ENCODE assay signal across 21 cellular contexts in genomic region chr4:21982087-21982486, GRCh38. TPM values are rescaled to one million over a fixed set of nuclear protein-coding genes. Genes with fewer than 3 reads are reported as not detected.
DNase-seq lines count a peak whose midpoint lies in the region; ATAC-seq, FAIRE-seq and TF ChIP-seq lines count a peak whose summit lies in the region.
"Had no signal": no experiment of that assay in that cellular context is flagged by ENCODE, and none has a peak within 500 bp of the region (broad histone marks: within the 10 kb centered on the region; RNA-seq: fewer than 3 reads in every experiment).

No MANE protein-coding gene starts in this region.

- H3K4me1 ChIP-seq in A549 (no peaks in the 10 kb centered on the region), IMR-90 (ENCODE audit: control insufficient read depth, insufficient read depth, low read length) (no peaks in the 10 kb centered on the region)
- H3K4me1 ChIP-seq: Caco-2, HAP-1 had no signal

- POLR2A ChIA-PET in A549 (lab: Yijun Ruan, JAX) (no interaction called here), IMR-90 (lab: Charles Lee; ENCODE audit: unreplicated experiment) (no interaction called here)

- H4K20me1 ChIP-seq in IMR-90 (ENCODE audit: insufficient read depth, low read length) (no peaks in the 10 kb centered on the region), neural cell (ENCODE audit: insufficient read depth) (no peaks in the 10 kb centered on the region)

- H4K8ac ChIP-seq in IMR-90 (ENCODE audit: low read depth in 2 of 2, low read length in 2 of 2): no peak overlapping the region

- no peak overlapping the region for H4K91ac ChIP-seq in IMR-90 (ENCODE audit: insufficient read depth, low read depth, low read length)

- no peak overlapping the region for H4K5ac ChIP-seq in IMR-90 (ENCODE audit: low read depth, low read length)

- no peak overlapping the region for H3K56ac ChIP-seq in IMR-90 (ENCODE audit: extremely low read depth, insufficient read depth, low read length)

- ATAC-seq in A549: no peak
- no peak for ATAC-seq in IMR-90 (ENCODE audit: low read depth)
- ATAC-seq in GM18858 (IDR thresholded peaks at IDR 0.05; ENCODE audit: unreplicated experiment): no peak
- ATAC-seq: CD8-positive, alpha-beta T cell had no signal

- no peak for FAIRE-seq in A549 (lab: Jason Lieb, UNC)
- FAIRE-seq: G401.6, GM12892, GM19239, H54 had no signal

- TF ChIP-seq POLR2A in A549 (IDR thresholded peaks at IDR 0.05; ENCODE audit: low read length) (no peak), IMR-90 (IDR thresholded peaks at IDR 0.05; ENCODE audit: low read depth, low read length) (no peak)

- CTCF ChIA-PET in A549 (lab: Yijun Ruan, JAX) (no interaction called here), IMR-90 (lab: Yijun Ruan, JAX) (no interaction called here)

- H2AFZ ChIP-seq in IMR-90 (replicated peaks; ENCODE audit: low read length, poor library complexity) (no peak overlapping the region), neural cell (ENCODE audit: low read depth, low read length) (no peak overlapping the region)
- H2AFZ ChIP-seq: GM23248 had no signal

- H3K27me3 ChIP-seq in IMR-90 (ENCODE audit: control insufficient read depth, insufficient read depth, low read length) (no peaks in the 10 kb centered on the region), neural cell (ENCODE audit: insufficient read depth, low read depth, low read length) (no peaks in the 10 kb centered on the region)

- no peak overlapping the region for H3K23ac ChIP-seq in IMR-90 (ENCODE audit: low read depth, low read length)

- H2BK120ac ChIP-seq in IMR-90 (ENCODE audit: low read depth, low read length): no peak overlapping the region

- no peak for TF ChIP-seq CTCF in A549 (IDR thresholded peaks at IDR 0.05)
- no peak for TF ChIP-seq CTCF in IMR-90 (conservative IDR thresholded peaks at IDR 0.05; ENCODE audit: low read depth, low read length)
- TF ChIP-seq CTCF in neural cell (IDR thresholded peaks at IDR 0.05; ENCODE audit: poor library complexity, severe bottlenecking): no peak

- no peaks in the 10 kb centered on the region for H3K9me1 ChIP-seq in IMR-90 (ENCODE audit: insufficient read depth, low read length)

- H3K4ac ChIP-seq in IMR-90 (ENCODE audit: low read depth, low read length): no peak overlapping the region

- no peak overlapping the region for H2BK15ac ChIP-seq in IMR-90 (ENCODE audit: low read depth, low read length)

- no peak overlapping the region for H2BK20ac ChIP-seq in IMR-90 (ENCODE audit: low read depth, low read length)

- no peaks in the 10 kb centered on the region for H3F3A ChIP-seq in neural cell (ENCODE audit: insufficient read depth, low read length, poor library complexity, severe bottlenecking)

- H3K18ac ChIP-seq in IMR-90 (ENCODE audit: low read depth, low read length): no peak overlapping the region

- H3K36me3 ChIP-seq in IMR-90 (ENCODE audit: control insufficient read depth, insufficient read depth, low read length) (no peaks in the 10 kb centered on the region), neural cell (ENCODE audit: insufficient read depth, low read length) (no peaks in the 10 kb centered on the region)
- H3K36me3 ChIP-seq: HAP-1 had no signal

- dilution Hi-C loops in IMR-90 (cut with HindIII; ENCODE audit: low sequenced_read_pairs, unreplicated experiment): no loop called here

- no peaks in the 10 kb centered on the region for H3K79me2 ChIP-seq in neural cell (replicated peaks; ENCODE audit: insufficient read depth, low read length)

- no TSS peak for BruUV-seq in IMR-90 (replicated peaks; lab: Mats Ljungman, UMichigan)

- no peaks in the 10 kb centered on the region for H3K79me1 ChIP-seq in IMR-90 (ENCODE audit: low read depth in 1 of 2, low read length in 2 of 2)

- TF ChIP-seq EP300 in A549 (IDR thresholded peaks at IDR 0.05) (no peak), neural cell (conservative IDR thresholded peaks at IDR 0.05; ENCODE audit: poor library complexity, severe bottlenecking) (peak; percentile 13)

- no peak for TF ChIP-seq RAD21 in A549 (conservative IDR thresholded peaks at IDR 0.05 in 1 of 2, IDR thresholded peaks at IDR 0.05 in 1 of 2)
- no peak for TF ChIP-seq RAD21 in IMR-90 (IDR thresholded peaks at IDR 0.05; ENCODE audit: low read length)
- no peak for TF ChIP-seq RAD21 in neural cell (conservative IDR thresholded peaks at IDR 0.05)

- H3K9me2 ChIP-seq in neural cell (ENCODE audit: insufficient read depth, low read length): no peaks in the 10 kb centered on the region

- no peak overlapping the region for H2AK5ac ChIP-seq in IMR-90 (ENCODE audit: low read depth, low read length)

- H2AK9ac ChIP-seq in IMR-90 (replicated peaks; ENCODE audit: low read depth, low read length, poor library complexity): no peak overlapping the region

- intact Hi-C loops in IMR-90 (cut with micrococcal nuclease): no loop called here

- WGBS in A549 (ENCODE audit: missing lambda C conversion rate): 0% methylated on average over 1 of the region's 1 CpG
- no CpG with 5 or more reads among the region's 1 CpG for WGBS in IMR-90 (ENCODE audit: extremely low coverage in 2 of 2, insufficient read length in 1 of 2), 2 experiments

- H3K4me3 ChIP-seq in A549 (no peak overlapping the region), IMR-90 (ENCODE audit: insufficient read depth, low read depth, low read length) (no peak overlapping the region), neural cell (ENCODE audit: low read length) (no peak overlapping the region)
- H3K4me3 ChIP-seq: GM23248, HAP-1 had no signal

- DNase-seq in A549 (ENCODE audit: low read depth in 1 of 2, low spot score in 1 of 2): no peak
- no peak for DNase-seq in IMR-90
- DNase-seq in islet precursor cell: no peak
- DNase-seq in NCI-H226: no peak
- DNase-seq: 8988T; C1 segment of cervical spinal cord; Caco-2; CD8-positive, alpha-beta T cell; DMS153; DND-41; GM23248; HFFc6 had no signal

- H3K27ac ChIP-seq in A549: no peak overlapping the region
- H3K27ac ChIP-seq in IMR-90 (ENCODE audit: insufficient read depth, low read length): no peak overlapping the region
- H3K27ac ChIP-seq in neural cell (ENCODE audit: low read length): peak overlapping the region; percentile 17
- H3K27ac ChIP-seq: GM23248 had no signal

- no peak overlapping the region for H2BK5ac ChIP-seq in IMR-90 (ENCODE audit: low read depth, low read length, poor library complexity, severe bottlenecking)

- H3K4me2 ChIP-seq in A549: no peak overlapping the region
- no peak overlapping the region for H3K4me2 ChIP-seq in IMR-90 (ENCODE audit: low read depth, low read length)
- no peak overlapping the region for H3K4me2 ChIP-seq in neural cell (ENCODE audit: low read length)

- H3K9me3 ChIP-seq in A549: no peaks in the 10 kb centered on the region
- no peaks in the 10 kb centered on the region for H3K9me3 ChIP-seq in IMR-90 (ENCODE audit: control insufficient read depth, insufficient read depth, low read length)
- no peaks in the 10 kb centered on the region for H3K9me3 ChIP-seq in neural cell (ENCODE audit: low read length)
- H3K9me3 ChIP-seq: Caco-2, HAP-1 had no signal

- in situ Hi-C loops in IMR-90 (cut with MboI; ENCODE audit: low sequenced_read_pairs): no loop called here

- no peak overlapping the region for H3K14ac ChIP-seq in IMR-90 (replicated peaks; ENCODE audit: low read depth, low read length)

- H3K9ac ChIP-seq in IMR-90 (ENCODE audit: low read depth, low read length): no peak overlapping the region
- H3K9ac ChIP-seq in neural cell (ENCODE audit: low read length): no peak overlapping the region
- H3K9ac ChIP-seq: GM23248 had no signal

TF ChIP-seq in A549, 52 proteins besides CTCF, POLR2A, EP300 and RAD21 (continues in another document):
- TF ChIP-seq CBX2 (IDR thresholded peaks at IDR 0.05; ENCODE audit: borderline replicate concordance, low read depth) (no peak), USF2 (IDR thresholded peaks at IDR 0.05) (no peak), MAFK (IDR thresholded peaks at IDR 0.05; ENCODE audit: partially characterized antibody) (peak; percentile 84)

TF ChIP-seq in IMR-90, 13 proteins besides CTCF, POLR2A, EP300 and RAD21:
- TF ChIP-seq MAFK (IDR thresholded peaks at IDR 0.05; ENCODE audit: low read depth, low read length) (peak; percentile 95), NFE2L2 (IDR thresholded peaks at IDR 0.05; ENCODE audit: low read depth, low read length) (no peak)

TF ChIP-seq in neural cell, 6 proteins besides CTCF, POLR2A, EP300 and RAD21 (continues in another document):
- no peak for TF ChIP-seq REST (IDR thresholded peaks at IDR 0.05; ENCODE audit: borderline replicate concordance)
- TF ChIP-seq MXI1 (conservative IDR thresholded peaks at IDR 0.05; ENCODE audit: poor library complexity, severe bottlenecking): no peak

RNA-seq across cellular contexts. Expression of gene KCNIP4, which starts 33.5 kb away (rescaled TPM):
- not detected in 2 replicates for polyA plus RNA-seq in A549 (2011; rRNA removed)
- polyA plus RNA-seq in A549 (2012; cell fraction: cytosol; rRNA removed): not detected in 2 replicates
- not detected in 2 replicates for polyA plus RNA-seq in A549 (2012; cell fraction: nucleus; rRNA removed)
- not detected in 3 replicates for polyA plus RNA-seq in A549 (2017; fragmentation: RNase III; extraction: RNeasy Plus Mini Kit Qiagen cat#74134 plus additional on column Dnase treatment)
- not detected in 2 replicates for polyA minus RNA-seq in A549 (2011; rRNA and poly(A)+ RNA removed)
- not detected in 2 replicates for total RNA-seq in IMR-90 (2012; rRNA removed)
- polyA plus RNA-seq in IMR-90 (2012; rRNA removed): not detected in 2 replicates
- polyA plus RNA-seq in IMR-90 (2012; cell fraction: cytosol; rRNA removed): not detected in 2 replicates
- polyA plus RNA-seq in IMR-90 (2012; cell fraction: nucleus; rRNA removed; ENCODE audit: low replicate concordance): not detected in 2 replicates
- 21.4 and 22.8 TPM in 2 replicates for polyA plus RNA-seq in neural cell
- polyA minus RNA-seq in neural cell: 21.2 and 21.6 TPM in 2 replicates
- total RNA-seq: A673; Caco-2; CD8-positive, alpha-beta T cell; GM23248; HFFc6 had no signal
- polyA plus RNA-seq: BJ had no signal

Comparison
In these comparisons a context has a peak if more than half of its experiments do, and no peak if none do; other contexts are left out.
1. RNA of gene KCNIP4, which starts 33.5 kb away (polyA plus RNA-seq): 21.4 to 22.8 TPM in neural cell; not detected in A549 and not detected in IMR-90; every median in the first group is over 10 times any median in the second.